Comparison of ENCODE assay signal across 10 cellular contexts in genomic region chr9:76996700-76997099, GRCh38. TPM values are rescaled to one million over a fixed set of nuclear protein-coding genes. Genes with fewer than 3 reads are reported as not detected.
DNase-seq lines count a peak whose midpoint lies in the region; ATAC-seq, FAIRE-seq and TF ChIP-seq lines count a peak whose summit lies in the region.
"Had no signal": no experiment of that assay in that cellular context is flagged by ENCODE, and none has a peak within 500 bp of the region (broad histone marks: within the 10 kb centered on the region; RNA-seq: fewer than 3 reads in every experiment).

No MANE protein-coding gene starts in this region.

- peak; percentile 19 to 21 for DNase-seq in activated T-cell treated with anti-CD3 and anti-CD28 coated beads, Interleukin-2, amount 50 U/mL, for 48 hours
- no peak for DNase-seq in activated T-cell treated with anti-CD3 and anti-CD28 coated beads, Interleukin-2, amount 50 U/mL, for 24 hours
- peak; percentile 10 for DNase-seq in RCC 7860 (ENCODE audit: low spot score)
- no peak for DNase-seq in foreskin keratinocyte
- DNase-seq in sigmoid colon = peak; percentile 77
- no peak for DNase-seq in OCI-M2 (lab: John Stamatoyannopoulos, UW; ENCODE audit: unreplicated experiment)
- DNase-seq: activated B cell treated with CpG ODN at 0.5 μM for 24 hours, naive B cell had no signal

- 25 to 28% methylated on average over 6 of the region's 6 CpGs for WGBS in sigmoid colon, 2 donors

- no peaks in the 10 kb centered on the region for H3K36me3 Mint-ChIP-seq in activated T-cell treated with anti-CD3 and anti-CD28 coated beads, Interleukin-2, amount 50 U/mL, for 24 hours (ENCODE audit: low read depth)
- H3K36me3 Mint-ChIP-seq: naive B cell had no signal

- peaks cover 17% of the 10 kb centered on the region for H3K27me3 Mint-ChIP-seq in activated T-cell treated with anti-CD3 and anti-CD28 coated beads, Interleukin-2, amount 50 U/mL, for 24 hours

- no peaks in the 10 kb centered on the region for H3K4me1 Mint-ChIP-seq in activated T-cell treated with anti-CD3 and anti-CD28 coated beads, Interleukin-2, amount 50 U/mL, for 24 hours (ENCODE audit: low read depth)
- H3K4me1 Mint-ChIP-seq: activated B cell treated with CpG ODN at 0.5 μM for 24 hours, naive B cell had no signal

- no peaks in the 10 kb centered on the region for H3K9me3 ChIP-seq in sigmoid colon

- ATAC-seq in foreskin keratinocyte (peak; percentile 47), GM21529 (IDR thresholded peaks at IDR 0.05; ENCODE audit: unreplicated experiment) (no peak), HG02852 (IDR thresholded peaks at IDR 0.05; ENCODE audit: unreplicated experiment) (no peak)

- H3K4me1 ChIP-seq in foreskin keratinocyte (no peaks in the 10 kb centered on the region), sigmoid colon (no peaks in the 10 kb centered on the region)

- no peaks in the 10 kb centered on the region for H3K36me3 ChIP-seq in sigmoid colon

- H3K4me3 Mint-ChIP-seq in activated T-cell treated with anti-CD3 and anti-CD28 coated beads, Interleukin-2, amount 50 U/mL, for 24 hours = no peak overlapping the region
- H3K4me3 Mint-ChIP-seq: activated B cell treated with CpG ODN at 0.5 μM for 24 hours, naive B cell had no signal

- no peak for FAIRE-seq in RCC 7860 (lab: Jason Lieb, UNC)

- no peak overlapping the region for H3K4me3 ChIP-seq in sigmoid colon

- TF ChIP-seq CTCF in foreskin keratinocyte (conservative IDR thresholded peaks at IDR 0.05) = peak; percentile 50
- peak; percentile 48 to 69 (median 65) for TF ChIP-seq CTCF in sigmoid colon (IDR thresholded peaks at IDR 0.05)

- H3K27ac ChIP-seq in foreskin keratinocyte (no peak overlapping the region), sigmoid colon (no peak overlapping the region)

- intact Hi-C loops in sigmoid colon (cut with DNase I) = loop anchor here (5.0 kb wide), 1 partner anchor 549 kb away; no protein-coding TSS in a partner anchor

- H3K27me3 ChIP-seq in foreskin keratinocyte (no peaks in the 10 kb centered on the region), sigmoid colon (no peaks in the 10 kb centered on the region)

- no peaks in the 10 kb centered on the region for H3K9me3 Mint-ChIP-seq in activated T-cell treated with anti-CD3 and anti-CD28 coated beads, Interleukin-2, amount 50 U/mL, for 24 hours
- H3K9me3 Mint-ChIP-seq: activated B cell treated with CpG ODN at 0.5 μM for 24 hours had no signal

- no peak overlapping the region for H3K27ac Mint-ChIP-seq in activated T-cell treated with anti-CD3 and anti-CD28 coated beads, Interleukin-2, amount 50 U/mL, for 24 hours
- H3K27ac Mint-ChIP-seq: activated B cell treated with CpG ODN at 0.5 μM for 24 hours, naive B cell had no signal

- TF ChIP-seq EP300 in sigmoid colon (IDR thresholded peaks at IDR 0.05) = no peak

- no peak for TF ChIP-seq POLR2A in sigmoid colon (IDR thresholded peaks at IDR 0.05)

RNA-seq across cellular contexts. Expression of gene FOXB2, which starts 22.8 kb away (rescaled TPM):
- total RNA-seq in foreskin keratinocyte (not detected in 2 replicates), sigmoid colon (not detected)
- polyA plus RNA-seq in foreskin keratinocyte (not detected in 2 replicates), sigmoid colon (not detected)
- total RNA-seq: activated B cell treated with CpG ODN at 0.5 μM for 24 hours had no signal

Comparison
In these comparisons a context has a peak if more than half of its experiments do, and no peak if none do; other contexts are left out.
1. DNase-seq: peak in activated T-cell treated with anti-CD3 and anti-CD28 coated beads, Interleukin-2, amount 50 U/mL, for 48 hours (2 of 2), RCC 7860 (single experiment) and sigmoid colon (single experiment); none in activated T-cell treated with anti-CD3 and anti-CD28 coated beads, Interleukin-2, amount 50 U/mL, for 24 hours (single experiment), foreskin keratinocyte (0 of 2) and OCI-M2 (single experiment).